ENCODE assay signal across 29 cellular contexts in the genomic region with DNA sequence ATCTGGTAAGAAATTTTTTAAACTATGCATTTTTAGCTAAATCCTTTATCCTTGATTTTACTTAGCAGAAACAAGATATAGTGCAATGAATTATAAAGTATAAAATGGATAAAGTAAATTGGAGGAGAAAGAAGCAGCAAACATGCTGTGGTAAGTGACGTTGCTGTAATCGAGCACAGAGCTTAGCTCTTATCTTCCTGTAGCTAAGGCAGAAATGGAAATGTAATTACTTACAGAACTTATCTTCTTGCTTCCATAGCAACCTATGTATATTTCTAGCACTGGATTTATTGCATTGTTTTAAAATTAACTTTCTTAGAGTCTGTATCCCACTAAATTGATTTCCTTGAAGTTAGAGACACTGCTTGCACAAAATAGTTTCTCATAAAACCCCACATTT.
"Had no signal": no experiment of that assay in that cellular context is flagged by ENCODE, and none has a peak within 500 bp of the region (broad histone marks: within the 10 kb centered on the region; RNA-seq: fewer than 3 reads in every experiment).

No MANE protein-coding gene starts in this region.

- H3K4me3 ChIP-seq: colonic mucosa, esophagus muscularis mucosa, gastroesophageal sphincter, heart left ventricle, hepatocyte, left lung, mucosa of descending colon, pancreas, right lobe of liver, stomach, thyroid gland had no signal

- H3K27me3 Mint-ChIP-seq: dendritic cell treated with granulocyte-macrophage colony-stimulating factor and Interleukin-4, amounts not matched to agents 40 ng/mL and 50 ng/mL, for 4 days; naive B cell; natural killer cell treated with Interleukin-12 subunit alpha and Interleukin-12 subunit beta and Interleukin-15 and Interleukin-18, amount 100 ng/mL, for 72 hours; type B pancreatic cell had no signal

- H3K36me3 ChIP-seq: colonic mucosa, esophagus muscularis mucosa, gastroesophageal sphincter, heart left ventricle, left lung, neutrophil, pancreas, right lobe of liver, stomach, thyroid gland had no signal

- ATAC-seq: foreskin keratinocyte; gastroesophageal sphincter; heart left ventricle; left lung; mucosa of descending colon; natural killer cell treated with Interleukin-12 subunit alpha and Interleukin-12 subunit beta and Interleukin-15 and Interleukin-18, amount 100 ng/mL, for 72 hours; pancreas; right lobe of liver had no signal

- H3K27ac ChIP-seq: colonic mucosa, esophagus muscularis mucosa, foreskin keratinocyte, gastroesophageal sphincter, heart left ventricle, hepatocyte, left lung, neutrophil, pancreas, right lobe of liver, stomach, thyroid gland had no signal

- DNase-seq: colonic mucosa; effector CD8-positive, alpha-beta T cell; endodermal cell; foreskin keratinocyte; heart left ventricle; kidney; left lung; mesenchymal stem cell; mucosa of descending colon; naive B cell; pancreas; right lobe of liver; small intestine; stimulated activated CD4-positive, alpha-beta T cell treated with anti-CD3 and anti-CD28 coated beads, Interleukin-12 subunit alpha, Interleukin-12 subunit beta, amount 100 ng/mL, for 4 hours; stimulated activated CD4-positive, alpha-beta T cell treated with anti-CD3 and anti-CD28 coated beads, Interleukin-1b, Interleukin-23, amount 100 ng/mL, for 48 hours; stimulated activated CD4-positive, alpha-beta T cell treated with anti-CD3 and anti-CD28 coated beads, Interleukin-4, amount 100 ng/mL, for 1 hour; stimulated activated CD8-positive, alpha-beta memory T cell treated with anti-CD3 and anti-CD28 coated beads, Interleukin-4, amount 100 ng/mL, for 48 hours; stimulated activated naive CD4-positive, alpha-beta T cell treated with Interleukin-2 at 50 U/mL for 16 hours; stomach; thyroid gland had no signal

- H3K4me2 ChIP-seq: hepatocyte had no signal

- H3K27me3 ChIP-seq: colonic mucosa, esophagus muscularis mucosa, foreskin keratinocyte, gastroesophageal sphincter, heart left ventricle, hepatocyte, left lung, neutrophil, pancreas, right lobe of liver, stomach, thyroid gland had no signal

- H3K4me1 ChIP-seq: colonic mucosa, esophagus muscularis mucosa, foreskin keratinocyte, gastroesophageal sphincter, heart left ventricle, left lung, pancreas, right lobe of liver, stomach, thyroid gland had no signal

- H3K9me3 ChIP-seq: colonic mucosa, esophagus muscularis mucosa, gastroesophageal sphincter, heart left ventricle, left lung, mucosa of descending colon, neutrophil, pancreas, right lobe of liver, stomach, thyroid gland had no signal

- H3K27ac Mint-ChIP-seq: dendritic cell treated with granulocyte-macrophage colony-stimulating factor and Interleukin-4, amounts not matched to agents 40 ng/mL and 50 ng/mL, for 4 days; endodermal cell; mesothelial cell of epicardium; naive B cell; natural killer cell treated with Interleukin-12 subunit alpha and Interleukin-12 subunit beta and Interleukin-15 and Interleukin-18, amount 100 ng/mL, for 72 hours; type B pancreatic cell had no signal

- H3K4me3 Mint-ChIP-seq: dendritic cell treated with granulocyte-macrophage colony-stimulating factor and Interleukin-4, amounts not matched to agents 40 ng/mL and 50 ng/mL, for 4 days; endodermal cell; mesothelial cell of epicardium; naive B cell; natural killer cell treated with Interleukin-12 subunit alpha and Interleukin-12 subunit beta and Interleukin-15 and Interleukin-18, amount 100 ng/mL, for 72 hours; neural crest cell; type B pancreatic cell had no signal

- H2AFZ ChIP-seq: hepatocyte had no signal

- H3K36me3 Mint-ChIP-seq: mesothelial cell of epicardium; naive B cell; natural killer cell treated with Interleukin-12 subunit alpha and Interleukin-12 subunit beta and Interleukin-15 and Interleukin-18, amount 100 ng/mL, for 72 hours; type B pancreatic cell had no signal

- H3K4me1 Mint-ChIP-seq: endodermal cell, naive B cell, neural crest cell had no signal

- H3K9me3 Mint-ChIP-seq: dendritic cell treated with granulocyte-macrophage colony-stimulating factor and Interleukin-4, amounts not matched to agents 40 ng/mL and 50 ng/mL, for 4 days; endodermal cell; mesothelial cell of epicardium; neural crest cell; type B pancreatic cell had no signal

- H3K79me2 ChIP-seq: hepatocyte had no signal
